24 cellular contexts compared by ENCODE assay signal in genomic region chrX:21674430-21675186, GRCh38. TPM values are rescaled to one million over a fixed set of nuclear protein-coding genes. Genes with fewer than 3 reads are reported as not detected.
DNase-seq lines count a peak whose midpoint lies in the region; ATAC-seq, FAIRE-seq and TF ChIP-seq lines count a peak whose summit lies in the region.
"Had no signal": no experiment of that assay in that cellular context is flagged by ENCODE, and none has a peak within 500 bp of the region (broad histone marks: within the 10 kb centered on the region; RNA-seq: fewer than 3 reads in every experiment).

No MANE protein-coding gene starts in this region.

- TF ChIP-seq POLR2A in erythroblast (IDR thresholded peaks at IDR 0.05; ENCODE audit: low read length) = no peak

- no peaks in the 10 kb centered on the region for H3K4me1 Mint-ChIP-seq in neural crest cell
- H3K4me1 Mint-ChIP-seq: B cell, IgD-negative memory B cell had no signal

- no peak for TF ChIP-seq CTCF in neural crest cell (conservative IDR thresholded peaks at IDR 0.05)

- ATAC-seq in HG03439 (IDR thresholded peaks at IDR 0.05; ENCODE audit: unreplicated experiment) = no peak
- ATAC-seq: CD8-positive, alpha-beta T cell; GM23338; Panc1 had no signal

- H3K27ac Mint-ChIP-seq in neural crest cell (ENCODE audit: unreplicated experiment) = peak overlapping the region; percentile 55
- H3K27ac Mint-ChIP-seq: B cell; CD8-positive, alpha-beta T cell; GM23338; H9; HFFc6; IgD-negative memory B cell had no signal

- H3K4me3 Mint-ChIP-seq in neural crest cell = no peak overlapping the region
- H3K4me3 Mint-ChIP-seq: B cell; CD8-positive, alpha-beta T cell; GM23338; H9; HFFc6; IgD-negative memory B cell had no signal

- H3K27me3 Mint-ChIP-seq in neural crest cell (ENCODE audit: low read depth) = no peaks in the 10 kb centered on the region
- H3K27me3 Mint-ChIP-seq: B cell, IgD-negative memory B cell had no signal

- peak; percentile 16 for DNase-seq in DMS53 treated with DMSO at 0.1 percent for 48 hours (lab: John Stamatoyannopoulos, UW; ENCODE audit: unreplicated experiment)
- DNase-seq in HTR-8/SVneo (ENCODE audit: insufficient read length, low spot score) = no peak
- no peak for DNase-seq in neural crest cell (ENCODE audit: low read depth, low spot score)
- DNase-seq in erythroblast (lab: John Stamatoyannopoulos, UW) = no peak
- no peak for DNase-seq in OCI-M2 (lab: John Stamatoyannopoulos, UW; ENCODE audit: unreplicated experiment)
- DNase-seq in NCI-H1417 (lab: John Stamatoyannopoulos, UW) = no peak
- DNase-seq: CD8-positive, alpha-beta T cell; H9; HFFc6; NCI-H1092; NCI-H1436; NCI-H187; NCI-H2081 treated with DMSO at 0.1 percent for 48 hours; NCI-H2171; NCI-H226; NCI-H510A; NCI-H69; SHP77 had no signal

- FAIRE-seq in HTR-8/SVneo (lab: Jason Lieb, UNC) = peak; percentile 44

- no peaks in the 10 kb centered on the region for H3K36me3 Mint-ChIP-seq in neural crest cell (ENCODE audit: low read depth)
- H3K36me3 Mint-ChIP-seq: CD8-positive, alpha-beta T cell; IgD-negative memory B cell had no signal

- peaks cover 2% of the 10 kb centered on the region for H3K9me3 Mint-ChIP-seq in neural crest cell
- H3K9me3 Mint-ChIP-seq: CD8-positive, alpha-beta T cell; GM23338; HFFc6; IgD-negative memory B cell had no signal

RNA-seq across cellular contexts. Expression of gene KLHL34, which starts 16.5 kb away (rescaled TPM):
- total RNA-seq in neural crest cell = not detected in 2 replicates
- total RNA-seq: H9, HFFc6, SK-MEL-5 had no signal
